ENCODE assay signal across 1 cellular context in the genomic region with DNA sequence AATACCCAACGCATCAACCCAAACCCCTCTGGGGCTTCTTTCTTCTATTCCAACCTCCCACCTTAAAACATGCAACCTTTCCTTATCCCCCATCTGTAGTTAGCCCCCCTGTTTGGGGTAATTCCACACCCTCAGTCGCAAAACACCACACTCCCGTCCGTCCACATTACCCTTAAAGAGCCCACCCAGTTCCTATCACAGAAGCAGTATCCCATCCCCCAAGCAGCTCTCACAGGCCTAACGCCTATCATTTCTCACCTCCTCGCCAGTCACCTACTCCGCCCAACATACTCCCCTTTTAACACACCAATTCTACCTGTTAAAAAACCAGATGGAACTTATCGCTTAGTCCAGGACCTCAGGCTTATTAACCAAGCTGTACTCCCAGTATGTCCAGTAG.
TF ChIP-seq lines count a peak whose summit lies in the region.

No MANE protein-coding gene starts in this region.

TF ChIP-seq in K562, 482 proteins besides CTCF, POLR2A, EP300 and RAD21 (continued from another document and continues in another):
- TF ChIP-seq, protein P1, sequence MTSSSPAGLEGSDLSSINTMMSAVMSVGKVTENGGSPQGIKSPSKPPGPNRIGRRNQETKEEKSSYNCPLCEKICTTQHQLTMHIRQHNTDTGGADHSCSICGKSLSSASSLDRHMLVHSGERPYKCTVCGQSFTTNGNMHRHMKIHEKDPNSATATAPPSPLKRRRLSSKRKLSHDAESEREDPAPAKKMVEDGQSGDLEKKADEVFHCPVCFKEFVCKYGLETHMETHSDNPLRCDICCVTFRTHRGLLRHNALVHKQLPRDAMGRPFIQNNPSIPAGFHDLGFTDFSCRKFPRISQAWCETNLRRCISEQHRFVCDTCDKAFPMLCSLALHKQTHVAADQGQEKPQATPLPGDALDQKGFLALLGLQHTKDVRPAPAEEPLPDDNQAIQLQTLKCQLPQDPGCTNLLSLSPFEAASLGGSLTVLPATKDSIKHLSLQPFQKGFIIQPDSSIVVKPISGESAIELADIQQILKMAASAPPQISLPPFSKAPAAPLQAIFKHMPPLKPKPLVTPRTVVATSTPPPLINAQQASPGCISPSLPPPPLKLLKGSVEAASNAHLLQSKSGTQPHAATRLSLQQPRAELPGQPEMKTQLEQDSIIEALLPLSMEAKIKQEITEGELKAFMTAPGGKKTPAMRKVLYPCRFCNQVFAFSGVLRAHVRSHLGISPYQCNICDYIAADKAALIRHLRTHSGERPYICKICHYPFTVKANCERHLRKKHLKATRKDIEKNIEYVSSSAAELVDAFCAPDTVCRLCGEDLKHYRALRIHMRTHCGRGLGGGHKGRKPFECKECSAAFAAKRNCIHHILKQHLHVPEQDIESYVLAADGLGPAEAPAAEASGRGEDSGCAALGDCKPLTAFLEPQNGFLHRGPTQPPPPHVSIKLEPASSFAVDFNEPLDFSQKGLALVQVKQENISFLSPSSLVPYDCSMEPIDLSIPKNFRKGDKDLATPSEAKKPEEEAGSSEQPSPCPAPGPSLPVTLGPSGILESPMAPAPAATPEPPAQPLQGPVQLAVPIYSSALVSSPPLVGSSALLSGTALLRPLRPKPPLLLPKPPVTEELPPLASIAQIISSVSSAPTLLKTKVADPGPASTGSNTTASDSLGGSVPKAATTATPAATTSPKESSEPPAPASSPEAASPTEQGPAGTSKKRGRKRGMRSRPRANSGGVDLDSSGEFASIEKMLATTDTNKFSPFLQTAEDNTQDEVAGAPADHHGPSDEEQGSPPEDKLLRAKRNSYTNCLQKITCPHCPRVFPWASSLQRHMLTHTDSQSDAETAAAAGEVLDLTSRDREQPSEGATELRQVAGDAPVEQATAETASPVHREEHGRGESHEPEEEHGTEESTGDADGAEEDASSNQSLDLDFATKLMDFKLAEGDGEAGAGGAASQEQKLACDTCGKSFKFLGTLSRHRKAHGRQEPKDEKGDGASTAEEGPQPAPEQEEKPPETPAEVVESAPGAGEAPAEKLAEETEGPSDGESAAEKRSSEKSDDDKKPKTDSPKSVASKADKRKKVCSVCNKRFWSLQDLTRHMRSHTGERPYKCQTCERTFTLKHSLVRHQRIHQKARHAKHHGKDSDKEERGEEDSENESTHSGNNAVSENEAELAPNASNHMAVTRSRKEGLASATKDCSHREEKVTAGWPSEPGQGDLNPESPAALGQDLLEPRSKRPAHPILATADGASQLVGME (CRISPR knock-in tag; IDR thresholded peaks at IDR 0.05), result no peak
- no peak for TF ChIP-seq ZZZ3 (IDR thresholded peaks at IDR 0.05)
- peak; percentile 56; the same call in 1 of the 2 replicates for TF ChIP-seq GATAD2A (IDR thresholded peaks at IDR 0.05)
- 0 out of 2 replicates have a peak, but pooled peaks have one; percentile 46 for TF ChIP-seq THRAP3 (IDR thresholded peaks at IDR 0.05; ENCODE audit: borderline replicate concordance)
- TF ChIP-seq ZNF280B (CRISPR knock-in tag; IDR thresholded peaks at IDR 0.05), result no peak
- TF ChIP-seq PCBP2 (IDR thresholded peaks at IDR 0.05; ENCODE audit: low read depth, low read length, poor library complexity, severe bottlenecking), result no peak
- TF ChIP-seq ASH1L (IDR thresholded peaks at IDR 0.05; ENCODE audit: borderline replicate concordance, low read depth, partially characterized antibody), result peak; percentile 32
- TF ChIP-seq, protein P2, sequence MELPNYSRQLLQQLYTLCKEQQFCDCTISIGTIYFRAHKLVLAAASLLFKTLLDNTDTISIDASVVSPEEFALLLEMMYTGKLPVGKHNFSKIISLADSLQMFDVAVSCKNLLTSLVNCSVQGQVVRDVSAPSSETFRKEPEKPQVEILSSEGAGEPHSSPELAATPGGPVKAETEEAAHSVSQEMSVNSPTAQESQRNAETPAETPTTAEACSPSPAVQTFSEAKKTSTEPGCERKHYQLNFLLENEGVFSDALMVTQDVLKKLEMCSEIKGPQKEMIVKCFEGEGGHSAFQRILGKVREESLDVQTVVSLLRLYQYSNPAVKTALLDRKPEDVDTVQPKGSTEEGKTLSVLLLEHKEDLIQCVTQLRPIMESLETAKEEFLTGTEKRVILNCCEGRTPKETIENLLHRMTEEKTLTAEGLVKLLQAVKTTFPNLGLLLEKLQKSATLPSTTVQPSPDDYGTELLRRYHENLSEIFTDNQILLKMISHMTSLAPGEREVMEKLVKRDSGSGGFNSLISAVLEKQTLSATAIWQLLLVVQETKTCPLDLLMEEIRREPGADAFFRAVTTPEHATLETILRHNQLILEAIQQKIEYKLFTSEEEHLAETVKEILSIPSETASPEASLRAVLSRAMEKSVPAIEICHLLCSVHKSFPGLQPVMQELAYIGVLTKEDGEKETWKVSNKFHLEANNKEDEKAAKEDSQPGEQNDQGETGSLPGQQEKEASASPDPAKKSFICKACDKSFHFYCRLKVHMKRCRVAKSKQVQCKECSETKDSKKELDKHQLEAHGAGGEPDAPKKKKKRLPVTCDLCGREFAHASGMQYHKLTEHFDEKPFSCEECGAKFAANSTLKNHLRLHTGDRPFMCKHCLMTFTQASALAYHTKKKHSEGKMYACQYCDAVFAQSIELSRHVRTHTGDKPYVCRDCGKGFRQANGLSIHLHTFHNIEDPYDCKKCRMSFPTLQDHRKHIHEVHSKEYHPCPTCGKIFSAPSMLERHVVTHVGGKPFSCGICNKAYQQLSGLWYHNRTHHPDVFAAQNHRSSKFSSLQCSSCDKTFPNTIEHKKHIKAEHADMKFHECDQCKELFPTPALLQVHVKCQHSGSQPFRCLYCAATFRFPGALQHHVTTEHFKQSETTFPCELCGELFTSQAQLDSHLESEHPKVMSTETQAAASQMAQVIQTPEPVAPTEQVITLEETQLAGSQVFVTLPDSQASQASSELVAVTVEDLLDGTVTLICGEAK (IDR thresholded peaks at IDR 0.05), result 0 out of 2 replicates have a peak, but pooled peaks have one; percentile 23
- TF ChIP-seq, protein P2 (CRISPR knock-in tag; IDR thresholded peaks at IDR 0.05), result no peak
- peak; percentile 81 for TF ChIP-seq HLTF (IDR thresholded peaks at IDR 0.05)
- 0 out of 4 replicates have a peak, but pooled peaks of 1 of the 2 experiments have one; percentile 10 for TF ChIP-seq TBL1XR1 (IDR thresholded peaks at IDR 0.05; ENCODE audit: low read length in 2 of 2)
- TF ChIP-seq RAD51 (IDR thresholded peaks at IDR 0.05; ENCODE audit: borderline replicate concordance, low read depth), result no peak
- TF ChIP-seq SMARCA5 (IDR thresholded peaks at IDR 0.05), result peak; percentile 16; the same call in 1 of the 2 replicates
- TF ChIP-seq, protein P3, sequence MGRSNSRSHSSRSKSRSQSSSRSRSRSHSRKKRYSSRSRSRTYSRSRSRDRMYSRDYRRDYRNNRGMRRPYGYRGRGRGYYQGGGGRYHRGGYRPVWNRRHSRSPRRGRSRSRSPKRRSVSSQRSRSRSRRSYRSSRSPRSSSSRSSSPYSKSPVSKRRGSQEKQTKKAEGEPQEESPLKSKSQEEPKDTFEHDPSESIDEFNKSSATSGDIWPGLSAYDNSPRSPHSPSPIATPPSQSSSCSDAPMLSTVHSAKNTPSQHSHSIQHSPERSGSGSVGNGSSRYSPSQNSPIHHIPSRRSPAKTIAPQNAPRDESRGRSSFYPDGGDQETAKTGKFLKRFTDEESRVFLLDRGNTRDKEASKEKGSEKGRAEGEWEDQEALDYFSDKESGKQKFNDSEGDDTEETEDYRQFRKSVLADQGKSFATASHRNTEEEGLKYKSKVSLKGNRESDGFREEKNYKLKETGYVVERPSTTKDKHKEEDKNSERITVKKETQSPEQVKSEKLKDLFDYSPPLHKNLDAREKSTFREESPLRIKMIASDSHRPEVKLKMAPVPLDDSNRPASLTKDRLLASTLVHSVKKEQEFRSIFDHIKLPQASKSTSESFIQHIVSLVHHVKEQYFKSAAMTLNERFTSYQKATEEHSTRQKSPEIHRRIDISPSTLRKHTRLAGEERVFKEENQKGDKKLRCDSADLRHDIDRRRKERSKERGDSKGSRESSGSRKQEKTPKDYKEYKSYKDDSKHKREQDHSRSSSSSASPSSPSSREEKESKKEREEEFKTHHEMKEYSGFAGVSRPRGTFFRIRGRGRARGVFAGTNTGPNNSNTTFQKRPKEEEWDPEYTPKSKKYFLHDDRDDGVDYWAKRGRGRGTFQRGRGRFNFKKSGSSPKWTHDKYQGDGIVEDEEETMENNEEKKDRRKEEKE (IDR thresholded peaks at IDR 0.05; ENCODE audit: borderline replicate concordance in 1 of 2, control insufficient read depth in 1 of 2, low read depth in 2 of 2, low read length in 1 of 2), result no peak
- TF ChIP-seq ARID1B (IDR thresholded peaks at IDR 0.05), result 0 out of 2 replicates have a peak, but pooled peaks have one; percentile 17
- TF ChIP-seq ZNF699 (CRISPR knock-in tag; IDR thresholded peaks at IDR 0.05; ENCODE audit: insufficient replicate concordance), result no peak
